In genomic region chr6:116773886-116774285, GRCh38 we compare ENCODE assay signal across 35 cellular contexts. TPM values are rescaled to one million over a fixed set of nuclear protein-coding genes. Genes with fewer than 3 reads are reported as not detected.
"Had no signal": no experiment of that assay in that cellular context is flagged by ENCODE, and none has a peak within 500 bp of the region (broad histone marks: within the 10 kb centered on the region; RNA-seq: fewer than 3 reads in every experiment).

No MANE protein-coding gene starts in this region.

- H3K27ac ChIP-seq: colonic mucosa, epithelial cell of prostate, esophagus squamous epithelium, gastroesophageal sphincter, hepatocyte, neutrophil, ovary, sigmoid colon, spleen, tibial nerve had no signal

- H3K79me2 ChIP-seq: hepatocyte had no signal

- H3K36me3 ChIP-seq: colonic mucosa, esophagus squamous epithelium, gastroesophageal sphincter, neutrophil, ovary, sigmoid colon, spleen, tibial nerve had no signal

- ATAC-seq: activated CD4-positive, alpha-beta T cell treated with anti-CD3 and anti-CD28 coated beads for 36 hours; gastroesophageal sphincter; left cardiac atrium; left ventricle myocardium superior; T-cell had no signal

- H3K27me3 ChIP-seq: colonic mucosa, esophagus squamous epithelium, hepatocyte, ovary, tibial nerve had no signal

- H2AFZ ChIP-seq: hepatocyte had no signal

- H3K4me1 ChIP-seq: colonic mucosa, esophagus squamous epithelium, gastroesophageal sphincter, sigmoid colon, spleen had no signal

- DNase-seq: activated CD4-positive, alpha-beta T cell treated with anti-CD3 and anti-CD28 coated beads for 36 hours; activated CD4-positive, alpha-beta T cell treated with anti-CD3 and anti-CD28 coated beads, Interleukin-2, amount 50 U/mL, for 4 hours; activated CD4-positive, CD25-positive, alpha-beta regulatory T cell; activated effector memory CD4-positive, alpha-beta T cell treated with anti-CD3 and anti-CD28 coated beads, Interleukin-2, amount 50 U/mL, for 16 hours; activated naive CD4-positive, alpha-beta T cell treated with anti-CD3 and anti-CD28 coated beads for 36 hours; activated naive CD8-positive, alpha-beta T cell treated with anti-CD3 and anti-CD28 coated beads for 36 hours; activated T-cell treated with anti-CD3 and anti-CD28 coated beads for 4 hours; amniotic stem cell; colonic mucosa; effector CD8-positive, alpha-beta T cell; esophagus squamous epithelium; left cardiac atrium; left ventricle myocardium superior; nephron progenitor cell; ovary; sigmoid colon; spleen; stimulated activated CD4-positive, alpha-beta T cell treated with anti-CD3 and anti-CD28 coated beads, Interleukin-2, amount 100 ng/mL, for 48 hours; stimulated activated naive CD4-positive, alpha-beta T cell treated with Interleukin-2 at 50 U/mL for 16 hours; T-cell had no signal

- H3K4me2 ChIP-seq: hepatocyte had no signal

- H3K9me3 ChIP-seq: colonic mucosa, esophagus squamous epithelium, gastroesophageal sphincter, neutrophil, ovary, sigmoid colon, spleen, tibial nerve had no signal

- H3K4me3 ChIP-seq: colonic mucosa, esophagus squamous epithelium, gastroesophageal sphincter, hepatocyte, ovary, sigmoid colon, spleen, tibial nerve had no signal

RNA-seq across cellular contexts. Expression of gene FAM162B, which starts 8.4 kb away (rescaled TPM):
- total RNA-seq: activated CD4-positive, alpha-beta T cell treated with anti-CD3 and anti-CD28 coated beads for 36 hours; activated naive CD4-positive, alpha-beta T cell treated with anti-CD3 and anti-CD28 coated beads for 36 hours; activated naive CD8-positive, alpha-beta T cell treated with anti-CD3 and anti-CD28 coated beads for 36 hours; astrocyte; bronchial epithelial cell; renal cortical epithelial cell; spleen; T-cell had no signal
- polyA plus RNA-seq: keratinocyte had no signal

RNA-seq across cellular contexts. Expression of gene GPRC6A, which starts 55.0 kb away (rescaled TPM):
- total RNA-seq: activated CD4-positive, alpha-beta T cell treated with anti-CD3 and anti-CD28 coated beads for 36 hours; activated naive CD4-positive, alpha-beta T cell treated with anti-CD3 and anti-CD28 coated beads for 36 hours; activated naive CD8-positive, alpha-beta T cell treated with anti-CD3 and anti-CD28 coated beads for 36 hours; astrocyte; bronchial epithelial cell; dermis microvascular lymphatic vessel endothelial cell; esophagus squamous epithelium; gastroesophageal sphincter; left cardiac atrium; left ventricle myocardium superior; lung microvascular endothelial cell; mucosa of gallbladder; ovary; progenitor cell of endocrine pancreas; renal cortical epithelial cell; sigmoid colon; spleen; T-cell; temporal lobe; tibial nerve; ureter had no signal
- polyA plus RNA-seq: keratinocyte, ovary, sigmoid colon, spleen had no signal
